In the genomic region with DNA sequence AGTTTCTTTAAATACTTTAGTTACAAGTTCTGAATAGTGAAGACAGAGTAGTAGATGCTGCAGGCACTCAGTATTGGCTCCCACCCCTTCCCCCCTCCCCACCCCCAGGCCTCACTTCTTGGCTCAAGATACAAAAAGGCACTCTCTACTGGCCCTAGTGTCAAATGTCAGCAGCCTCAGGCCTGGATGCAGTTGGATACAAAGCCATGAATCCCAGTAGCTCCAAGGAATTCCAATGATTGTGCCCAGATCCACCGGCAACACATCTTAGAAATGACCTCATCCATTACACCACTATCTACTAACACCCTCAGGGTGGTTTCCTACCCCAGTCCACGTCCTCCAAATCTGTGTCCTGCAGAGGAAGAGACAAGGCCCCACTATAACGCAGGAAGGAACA, we compare ENCODE assay signal across 1 cellular context. TPM values are rescaled to one million over a fixed set of nuclear protein-coding genes. Genes with fewer than 3 reads are reported as not detected.
"Had no signal": no experiment of that assay in that cellular context is flagged by ENCODE, and none has a peak within 500 bp of the region (broad histone marks: within the 10 kb centered on the region; RNA-seq: fewer than 3 reads in every experiment).

No MANE protein-coding gene starts in this region.

RNA-seq across cellular contexts. Expression of a gene that starts 54.6 kb away (rescaled TPM):
- total RNA-seq: mesenteric fat pad had no signal
